ENCODE assay signal across 28 cellular contexts in the genomic region with DNA sequence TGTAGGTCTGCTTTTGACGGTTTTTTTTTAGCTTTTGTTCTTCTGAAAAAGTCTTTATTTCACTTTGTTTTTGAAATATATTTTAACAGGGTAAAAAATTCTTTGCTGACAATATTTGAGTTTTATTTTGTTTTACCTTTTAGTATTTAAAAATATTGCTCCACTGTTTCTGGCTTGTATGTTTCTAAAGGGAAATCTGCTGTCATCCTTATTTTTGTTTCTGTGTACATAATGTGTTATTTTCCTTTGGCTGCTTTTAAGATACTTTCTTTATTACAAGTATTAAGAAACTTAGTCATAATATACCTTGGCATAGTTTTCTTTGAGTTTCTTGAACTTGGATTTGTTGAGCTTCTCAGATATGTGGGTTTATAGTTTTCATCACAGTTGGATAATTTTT.
"Had no signal": no experiment of that assay in that cellular context is flagged by ENCODE, and none has a peak within 500 bp of the region (broad histone marks: within the 10 kb centered on the region; RNA-seq: fewer than 3 reads in every experiment).

No MANE protein-coding gene starts in this region.

- H3K27ac Mint-ChIP-seq: nephron; neural progenitor cell; progenitor cell of endocrine pancreas; stimulated activated effector memory CD8-positive, alpha-beta T cell treated with anti-CD3 and anti-CD28 coated beads, Interleukin-12 subunit alpha, Interleukin-12 subunit beta, amount 100 ng/mL, for 72 hours; stimulated activated naive B cell treated with anti-CD40 and anti-IgM and Interleukin-4, amounts not matched to agents 10 μg/mL and 1 μg/mL and 100 μg/mL, for 72 hours; stimulated activated naive CD8-positive, alpha-beta T cell treated with anti-CD3 and anti-CD28 coated beads, Interleukin-15, Interleukin-2, amounts not matched to agents 100 ng/mL and 50 ng/mL, for 24 hours had no signal

- H3K4me3 Mint-ChIP-seq: nephron; neural progenitor cell; stimulated activated effector memory CD8-positive, alpha-beta T cell treated with anti-CD3 and anti-CD28 coated beads, Interleukin-12 subunit alpha, Interleukin-12 subunit beta, amount 100 ng/mL, for 72 hours; stimulated activated naive B cell treated with anti-CD40 and anti-IgM and Interleukin-4, amounts not matched to agents 10 μg/mL and 1 μg/mL and 100 μg/mL, for 72 hours; stimulated activated naive CD8-positive, alpha-beta T cell treated with anti-CD3 and anti-CD28 coated beads, Interleukin-15, Interleukin-2, amounts not matched to agents 100 ng/mL and 50 ng/mL, for 24 hours had no signal

- H3K36me3 ChIP-seq: neural progenitor cell, ovary, right lobe of liver, sigmoid colon, stomach, thoracic aorta, thyroid gland, tibial nerve, upper lobe of left lung, vagina had no signal

- H3K4me3 ChIP-seq: neural progenitor cell, ovary, psoas muscle, right lobe of liver, sigmoid colon, stomach, thoracic aorta, thyroid gland, tibial nerve, upper lobe of left lung, vagina had no signal

- ATAC-seq: psoas muscle; right cardiac atrium; right lobe of liver; stimulated activated effector memory CD8-positive, alpha-beta T cell treated with anti-CD3 and anti-CD28 coated beads, Interleukin-12 subunit alpha, Interleukin-12 subunit beta, amount 100 ng/mL, for 72 hours; stimulated activated naive B cell treated with anti-CD40 and anti-IgM and Interleukin-4, amounts not matched to agents 10 μg/mL and 1 μg/mL and 100 μg/mL, for 72 hours had no signal

- DNase-seq: occipital lobe; ovary; posterior cingulate gyrus; psoas muscle; right cardiac atrium; right lobe of liver; sigmoid colon; small intestine; stimulated activated CD4-positive, alpha-beta T cell treated with anti-CD3 and anti-CD28 coated beads, Interleukin-15, amount 100 ng/mL, for 24 hours; stimulated activated CD4-positive, alpha-beta T cell treated with anti-CD3 and anti-CD28 coated beads, Interleukin-2, amount 100 ng/mL, for 24 hours; stimulated activated CD4-positive, alpha-beta T cell treated with anti-CD3 and anti-CD28 coated beads, Interleukin-2, amount 100 ng/mL, for 48 hours; stimulated activated CD4-positive, alpha-beta T cell treated with anti-CD3 and anti-CD28 coated beads, Interleukin-4, amount 100 ng/mL, for 24 hours; stimulated activated naive B cell treated with anti-CD40 and anti-IgM and Interleukin-4, amounts not matched to agents 10 μg/mL and 1 μg/mL and 100 μg/mL, for 72 hours; stimulated activated naive CD4-positive, alpha-beta T cell treated with Interleukin-2 at 50 U/mL for 16 hours; stomach; thyroid gland; trophoblast cell; upper lobe of left lung had no signal

- H3K9me3 Mint-ChIP-seq: neural progenitor cell; stimulated activated naive CD8-positive, alpha-beta T cell treated with anti-CD3 and anti-CD28 coated beads, Interleukin-15, Interleukin-2, amounts not matched to agents 100 ng/mL and 50 ng/mL, for 24 hours had no signal

- H3K36me3 Mint-ChIP-seq: neural progenitor cell; stimulated activated effector memory CD8-positive, alpha-beta T cell treated with anti-CD3 and anti-CD28 coated beads, Interleukin-12 subunit alpha, Interleukin-12 subunit beta, amount 100 ng/mL, for 72 hours; stimulated activated naive B cell treated with anti-CD40 and anti-IgM and Interleukin-4, amounts not matched to agents 10 μg/mL and 1 μg/mL and 100 μg/mL, for 72 hours had no signal

- FAIRE-seq: urothelium cell line had no signal

- H3K4me1 Mint-ChIP-seq: nephron; neural progenitor cell; stimulated activated effector memory CD8-positive, alpha-beta T cell treated with anti-CD3 and anti-CD28 coated beads, Interleukin-12 subunit alpha, Interleukin-12 subunit beta, amount 100 ng/mL, for 72 hours; stimulated activated naive B cell treated with anti-CD40 and anti-IgM and Interleukin-4, amounts not matched to agents 10 μg/mL and 1 μg/mL and 100 μg/mL, for 72 hours had no signal

- H3K27ac ChIP-seq: neural progenitor cell, ovary, parathyroid adenoma, psoas muscle, right lobe of liver, sigmoid colon, stomach, thoracic aorta, thyroid gland, tibial nerve, upper lobe of left lung, vagina had no signal

- H3K4me1 ChIP-seq: neural progenitor cell, parathyroid adenoma, psoas muscle, right lobe of liver, sigmoid colon, stomach, thyroid gland, tibial nerve, upper lobe of left lung, vagina had no signal

- H3K9me3 ChIP-seq: ovary, psoas muscle, right lobe of liver, sigmoid colon, thoracic aorta, thyroid gland, tibial nerve, upper lobe of left lung, vagina had no signal

- H3K27me3 Mint-ChIP-seq: progenitor cell of endocrine pancreas had no signal
